Comparison of ENCODE assay signal across 1 cellular context in the genomic region with DNA sequence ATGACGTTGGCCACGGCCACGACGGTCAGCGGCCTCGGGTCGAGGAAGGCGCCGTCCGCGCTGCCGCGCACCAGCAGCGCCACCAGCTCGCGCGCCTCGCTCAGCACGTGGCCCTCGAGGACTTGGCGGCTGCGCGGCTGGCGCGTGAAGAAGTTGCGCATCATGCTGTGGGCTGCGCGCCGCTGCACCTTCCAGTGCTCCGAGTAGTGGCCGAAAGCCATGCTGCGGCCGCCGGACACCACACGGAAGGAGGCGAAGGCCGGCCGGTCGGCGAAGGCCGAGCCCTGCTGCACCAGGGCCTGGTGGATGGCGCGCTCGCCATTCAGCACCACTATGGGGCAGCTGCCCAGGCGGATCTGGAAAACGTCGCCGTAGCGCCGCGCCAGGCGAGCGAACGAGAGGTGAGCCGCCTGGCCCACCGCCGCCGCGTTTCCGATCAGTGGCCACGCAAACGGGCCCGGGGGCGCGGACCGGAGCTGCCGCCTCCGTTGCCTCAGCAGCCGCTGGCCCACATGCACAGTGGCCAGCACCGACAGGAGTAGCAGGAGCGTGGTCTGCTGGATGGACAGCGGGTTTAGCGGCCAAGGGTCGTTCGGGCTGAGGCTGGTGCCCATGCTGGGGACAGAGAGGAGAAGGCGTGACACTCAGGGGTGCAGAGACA.
TF ChIP-seq lines count a peak whose summit lies in the region.

No MANE protein-coding gene starts in this region.

TF ChIP-seq in WTC11, 78 proteins besides CTCF, POLR2A, EP300 and RAD21 (continued from another document and continues in another):
- TF ChIP-seq AFF4 (CRISPR knock-in tag; IDR thresholded peaks at IDR 0.05; ENCODE audit: borderline replicate concordance): peak; percentile 96; the same call in 1 of the 2 replicates
- TF ChIP-seq MXD4 (CRISPR knock-in tag; IDR thresholded peaks at IDR 0.05; ENCODE audit: borderline replicate concordance): no peak
- TF ChIP-seq GRHL2 (CRISPR knock-in tag; IDR thresholded peaks at IDR 0.05; ENCODE audit: insufficient replicate concordance, severe bottlenecking): no peak
- peak; percentile 96; the same call in 1 of the 2 replicates for TF ChIP-seq CBFB (CRISPR knock-in tag; IDR thresholded peaks at IDR 0.05; ENCODE audit: low read depth)
- no peak for TF ChIP-seq OVOL2 (CRISPR knock-in tag; IDR thresholded peaks at IDR 0.05; ENCODE audit: borderline replicate concordance)
- TF ChIP-seq PRDM15 (CRISPR knock-in tag; IDR thresholded peaks at IDR 0.05): peak; percentile 85
- TF ChIP-seq HMGXB4 (CRISPR knock-in tag; IDR thresholded peaks at IDR 0.05): peak; percentile 91
- TF ChIP-seq, protein P1, sequence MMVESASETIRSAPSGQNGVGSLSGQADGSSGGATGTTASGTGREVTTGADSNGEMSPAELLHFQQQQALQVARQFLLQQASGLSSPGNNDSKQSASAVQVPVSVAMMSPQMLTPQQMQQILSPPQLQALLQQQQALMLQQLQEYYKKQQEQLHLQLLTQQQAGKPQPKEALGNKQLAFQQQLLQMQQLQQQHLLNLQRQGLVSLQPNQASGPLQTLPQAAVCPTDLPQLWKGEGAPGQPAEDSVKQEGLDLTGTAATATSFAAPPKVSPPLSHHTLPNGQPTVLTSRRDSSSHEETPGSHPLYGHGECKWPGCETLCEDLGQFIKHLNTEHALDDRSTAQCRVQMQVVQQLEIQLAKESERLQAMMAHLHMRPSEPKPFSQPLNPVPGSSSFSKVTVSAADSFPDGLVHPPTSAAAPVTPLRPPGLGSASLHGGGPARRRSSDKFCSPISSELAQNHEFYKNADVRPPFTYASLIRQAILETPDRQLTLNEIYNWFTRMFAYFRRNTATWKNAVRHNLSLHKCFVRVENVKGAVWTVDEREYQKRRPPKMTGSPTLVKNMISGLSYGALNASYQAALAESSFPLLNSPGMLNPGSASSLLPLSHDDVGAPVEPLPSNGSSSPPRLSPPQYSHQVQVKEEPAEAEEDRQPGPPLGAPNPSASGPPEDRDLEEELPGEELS (CRISPR knock-in tag; IDR thresholded peaks at IDR 0.05): peak; percentile 100
- peak; percentile 98 for TF ChIP-seq ZNF138 (CRISPR knock-in tag; conservative IDR thresholded peaks at IDR 0.05)
- TF ChIP-seq RELA (CRISPR knock-in tag; IDR thresholded peaks at IDR 0.05; ENCODE audit: borderline replicate concordance): peak; percentile 99
- TF ChIP-seq, protein P2, sequence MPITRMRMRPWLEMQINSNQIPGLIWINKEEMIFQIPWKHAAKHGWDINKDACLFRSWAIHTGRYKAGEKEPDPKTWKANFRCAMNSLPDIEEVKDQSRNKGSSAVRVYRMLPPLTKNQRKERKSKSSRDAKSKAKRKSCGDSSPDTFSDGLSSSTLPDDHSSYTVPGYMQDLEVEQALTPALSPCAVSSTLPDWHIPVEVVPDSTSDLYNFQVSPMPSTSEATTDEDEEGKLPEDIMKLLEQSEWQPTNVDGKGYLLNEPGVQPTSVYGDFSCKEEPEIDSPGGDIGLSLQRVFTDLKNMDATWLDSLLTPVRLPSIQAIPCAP (CRISPR knock-in tag; IDR thresholded peaks at IDR 0.05): peak; percentile 99
- peak; percentile 98 for TF ChIP-seq MYBL2 (CRISPR knock-in tag; IDR thresholded peaks at IDR 0.05)
- TF ChIP-seq KAT7 (CRISPR knock-in tag; IDR thresholded peaks at IDR 0.05; ENCODE audit: borderline replicate concordance): peak; percentile 96
- no peak for TF ChIP-seq NFATC4 (CRISPR knock-in tag; IDR thresholded peaks at IDR 0.05)
- TF ChIP-seq ZNF317 (CRISPR knock-in tag; IDR thresholded peaks at IDR 0.05; ENCODE audit: borderline replicate concordance, low read depth): peak; percentile 86
- TF ChIP-seq, protein P3, sequence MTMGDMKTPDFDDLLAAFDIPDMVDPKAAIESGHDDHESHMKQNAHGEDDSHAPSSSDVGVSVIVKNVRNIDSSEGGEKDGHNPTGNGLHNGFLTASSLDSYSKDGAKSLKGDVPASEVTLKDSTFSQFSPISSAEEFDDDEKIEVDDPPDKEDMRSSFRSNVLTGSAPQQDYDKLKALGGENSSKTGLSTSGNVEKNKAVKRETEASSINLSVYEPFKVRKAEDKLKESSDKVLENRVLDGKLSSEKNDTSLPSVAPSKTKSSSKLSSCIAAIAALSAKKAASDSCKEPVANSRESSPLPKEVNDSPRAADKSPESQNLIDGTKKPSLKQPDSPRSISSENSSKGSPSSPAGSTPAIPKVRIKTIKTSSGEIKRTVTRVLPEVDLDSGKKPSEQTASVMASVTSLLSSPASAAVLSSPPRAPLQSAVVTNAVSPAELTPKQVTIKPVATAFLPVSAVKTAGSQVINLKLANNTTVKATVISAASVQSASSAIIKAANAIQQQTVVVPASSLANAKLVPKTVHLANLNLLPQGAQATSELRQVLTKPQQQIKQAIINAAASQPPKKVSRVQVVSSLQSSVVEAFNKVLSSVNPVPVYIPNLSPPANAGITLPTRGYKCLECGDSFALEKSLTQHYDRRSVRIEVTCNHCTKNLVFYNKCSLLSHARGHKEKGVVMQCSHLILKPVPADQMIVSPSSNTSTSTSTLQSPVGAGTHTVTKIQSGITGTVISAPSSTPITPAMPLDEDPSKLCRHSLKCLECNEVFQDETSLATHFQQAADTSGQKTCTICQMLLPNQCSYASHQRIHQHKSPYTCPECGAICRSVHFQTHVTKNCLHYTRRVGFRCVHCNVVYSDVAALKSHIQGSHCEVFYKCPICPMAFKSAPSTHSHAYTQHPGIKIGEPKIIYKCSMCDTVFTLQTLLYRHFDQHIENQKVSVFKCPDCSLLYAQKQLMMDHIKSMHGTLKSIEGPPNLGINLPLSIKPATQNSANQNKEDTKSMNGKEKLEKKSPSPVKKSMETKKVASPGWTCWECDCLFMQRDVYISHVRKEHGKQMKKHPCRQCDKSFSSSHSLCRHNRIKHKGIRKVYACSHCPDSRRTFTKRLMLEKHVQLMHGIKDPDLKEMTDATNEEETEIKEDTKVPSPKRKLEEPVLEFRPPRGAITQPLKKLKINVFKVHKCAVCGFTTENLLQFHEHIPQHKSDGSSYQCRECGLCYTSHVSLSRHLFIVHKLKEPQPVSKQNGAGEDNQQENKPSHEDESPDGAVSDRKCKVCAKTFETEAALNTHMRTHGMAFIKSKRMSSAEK (CRISPR knock-in tag; IDR thresholded peaks at IDR 0.05; ENCODE audit: borderline replicate concordance): no peak
- TF ChIP-seq ZNF423 (CRISPR knock-in tag; IDR thresholded peaks at IDR 0.05): no peak
- TF ChIP-seq ATF6 (CRISPR knock-in tag; IDR thresholded peaks at IDR 0.05): peak; percentile 54; the same call in 1 of the 2 replicates
- TF ChIP-seq, protein P4, sequence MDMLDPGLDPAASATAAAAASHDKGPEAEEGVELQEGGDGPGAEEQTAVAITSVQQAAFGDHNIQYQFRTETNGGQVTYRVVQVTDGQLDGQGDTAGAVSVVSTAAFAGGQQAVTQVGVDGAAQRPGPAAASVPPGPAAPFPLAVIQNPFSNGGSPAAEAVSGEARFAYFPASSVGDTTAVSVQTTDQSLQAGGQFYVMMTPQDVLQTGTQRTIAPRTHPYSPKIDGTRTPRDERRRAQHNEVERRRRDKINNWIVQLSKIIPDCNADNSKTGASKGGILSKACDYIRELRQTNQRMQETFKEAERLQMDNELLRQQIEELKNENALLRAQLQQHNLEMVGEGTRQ (CRISPR knock-in tag; IDR thresholded peaks at IDR 0.05): peak; percentile 63; the same call in 1 of the 2 replicates
- peak; percentile 89 for TF ChIP-seq ZNF121 (CRISPR knock-in tag; IDR thresholded peaks at IDR 0.05)
- TF ChIP-seq ZNF512 (CRISPR knock-in tag; IDR thresholded peaks at IDR 0.05; ENCODE audit: borderline replicate concordance): peak; percentile 84; the same call in 1 of the 2 replicates
- peak; percentile 94 for TF ChIP-seq ZNF219 (CRISPR knock-in tag; IDR thresholded peaks at IDR 0.05; ENCODE audit: borderline replicate concordance)
- no peak for TF ChIP-seq EMX1 (CRISPR knock-in tag; IDR thresholded peaks at IDR 0.05)
- TF ChIP-seq, protein P5, sequence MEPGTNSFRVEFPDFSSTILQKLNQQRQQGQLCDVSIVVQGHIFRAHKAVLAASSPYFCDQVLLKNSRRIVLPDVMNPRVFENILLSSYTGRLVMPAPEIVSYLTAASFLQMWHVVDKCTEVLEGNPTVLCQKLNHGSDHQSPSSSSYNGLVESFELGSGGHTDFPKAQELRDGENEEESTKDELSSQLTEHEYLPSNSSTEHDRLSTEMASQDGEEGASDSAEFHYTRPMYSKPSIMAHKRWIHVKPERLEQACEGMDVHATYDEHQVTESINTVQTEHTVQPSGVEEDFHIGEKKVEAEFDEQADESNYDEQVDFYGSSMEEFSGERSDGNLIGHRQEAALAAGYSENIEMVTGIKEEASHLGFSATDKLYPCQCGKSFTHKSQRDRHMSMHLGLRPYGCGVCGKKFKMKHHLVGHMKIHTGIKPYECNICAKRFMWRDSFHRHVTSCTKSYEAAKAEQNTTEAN (CRISPR knock-in tag; IDR thresholded peaks at IDR 0.05): peak; percentile 99
- peak; percentile 99 for TF ChIP-seq NFE2L1 (CRISPR knock-in tag; IDR thresholded peaks at IDR 0.05)
